ENCODE assay signal across 8 cellular contexts in genomic region chr1:58155418-58156123, GRCh38.
A peak's percentile ranks its signal among the peaks of the same experiment; 100 is the strongest.
DNase-seq lines count a peak whose midpoint lies in the region; ATAC-seq and TF ChIP-seq lines count a peak whose summit lies in the region.

No MANE protein-coding gene starts in this region.

- DNase-seq in G401 (ENCODE audit: low spot score), result peak; percentile 24
- no peak for DNase-seq in Peyer's patch
- DNase-seq in right atrium auricular region (ENCODE audit: low spot score), result peak; percentile 58
- no peak for DNase-seq in activated naive CD4-positive, alpha-beta T cell treated with Interleukin-2 at 50 U/mL for 16 hours
- DNase-seq in gastrocnemius medialis, result no peak
- DNase-seq in GM19238 (ENCODE audit: insufficient read length, low spot score), result no peak

- in situ Hi-C loops in G401 (cut with HindIII; ENCODE audit: low sequenced_read_pairs) (no loop called here), gastrocnemius medialis (cut with MboI; ENCODE audit: low sequenced_read_pairs in 4 of 4) (loop anchor here in 2 of 4 donors (25.0 kb wide), 1 partner anchor 1318 kb away; no protein-coding TSS in a partner anchor)

- peak; percentile 51 for ATAC-seq in HG02623 (IDR thresholded peaks at IDR 0.05; ENCODE audit: unreplicated experiment)
- no peak for ATAC-seq in gastrocnemius medialis
- ATAC-seq in HG02588 (IDR thresholded peaks at IDR 0.05; ENCODE audit: unreplicated experiment), result no peak

- H3K27ac ChIP-seq in Peyer's patch (no peak overlapping the region), right atrium auricular region (no peak overlapping the region), gastrocnemius medialis (no peak overlapping the region)

- H3K27me3 ChIP-seq in Peyer's patch (no peaks in the 10 kb centered on the region), right atrium auricular region (no peaks in the 10 kb centered on the region), gastrocnemius medialis (no peaks in the 10 kb centered on the region)

- TF ChIP-seq CTCF in Peyer's patch (IDR thresholded peaks at IDR 0.05), result peak in 4 of 6 experiments; percentile 4 to 22 (median 12)
- TF ChIP-seq CTCF in right atrium auricular region (IDR thresholded peaks at IDR 0.05), result peak; percentile 41 to 72
- TF ChIP-seq CTCF in gastrocnemius medialis (IDR thresholded peaks at IDR 0.05 in 4 of 5, conservative IDR thresholded peaks at IDR 0.05 in 1 of 5), result peak in 1 of 5 experiments; percentile 6

- H3K4me1 ChIP-seq in Peyer's patch (no peaks in the 10 kb centered on the region), right atrium auricular region (no peaks in the 10 kb centered on the region), gastrocnemius medialis (peaks cover 0 to 4% of the 10 kb centered on the region in 2 donors)

- no peaks in the 10 kb centered on the region for H3K9me3 ChIP-seq in Peyer's patch
- no peaks in the 10 kb centered on the region for H3K9me3 ChIP-seq in right atrium auricular region
- no peaks in the 10 kb centered on the region for H3K9me3 ChIP-seq in gastrocnemius medialis

- intact Hi-C loops in gastrocnemius medialis (cut with DNase I; ENCODE audit: low total_unique reads), result no loop called here

- no peak for TF ChIP-seq POLR2A in Peyer's patch (IDR thresholded peaks at IDR 0.05)
- TF ChIP-seq POLR2A in gastrocnemius medialis (IDR thresholded peaks at IDR 0.05), result no peak

- H3K36me3 ChIP-seq in Peyer's patch, result no peaks in the 10 kb centered on the region
- no peaks in the 10 kb centered on the region for H3K36me3 ChIP-seq in right atrium auricular region
- H3K36me3 ChIP-seq in gastrocnemius medialis, result no peaks in the 10 kb centered on the region

- H3K4me3 ChIP-seq in Peyer's patch, result no peak overlapping the region
- no peak overlapping the region for H3K4me3 ChIP-seq in right atrium auricular region
- H3K4me3 ChIP-seq in gastrocnemius medialis, result no peak overlapping the region

Comparison
In these comparisons a context has a peak if more than half of its experiments do, and no peak if none do; other contexts are left out.
1. DNase-seq: peak in G401 (single experiment) and right atrium auricular region (single experiment); none in Peyer's patch (0 of 3), activated naive CD4-positive, alpha-beta T cell treated with Interleukin-2 at 50 U/mL for 16 hours (single experiment), gastrocnemius medialis (0 of 2) and GM19238 (single experiment).